Comparison of ENCODE assay signal across 1 cellular context in genomic region chr1:116503535-116504307, GRCh38.
A peak's percentile ranks its signal among the peaks of the same experiment; 100 is the strongest.
TF ChIP-seq lines count a peak whose summit lies in the region.

No MANE protein-coding gene starts in this region.

TF ChIP-seq in K562, 482 proteins besides CTCF, POLR2A, EP300 and RAD21 (continued from another document and continues in another):
- TF ChIP-seq AFF4 (CRISPR knock-in tag; IDR thresholded peaks at IDR 0.05), result no peak; the same call in 1 of the 2 replicates
- TF ChIP-seq MNT (conservative IDR thresholded peaks at IDR 0.05), result no peak; a peak in 2 of 4 replicates
- no peak for TF ChIP-seq ARHGAP35 (IDR thresholded peaks at IDR 0.05; ENCODE audit: partially characterized antibody)
- no peak for TF ChIP-seq NCOA4 (IDR thresholded peaks at IDR 0.05; ENCODE audit: partially characterized antibody)
- peak; percentile 65; the same call in 1 of the 2 replicates for TF ChIP-seq NFE2 (IDR thresholded peaks at IDR 0.05; ENCODE audit: low read depth)
- peak; percentile 16 for TF ChIP-seq POLR2B (IDR thresholded peaks at IDR 0.05; ENCODE audit: low read depth, partially characterized antibody)
- TF ChIP-seq THRA (IDR thresholded peaks at IDR 0.05), result no peak
- TF ChIP-seq ZNF354B (CRISPR knock-in tag; IDR thresholded peaks at IDR 0.05), result no peak
- no peak for TF ChIP-seq GABPA (tag; conservative IDR thresholded peaks at IDR 0.05; ENCODE audit: low read depth)
- no peak for TF ChIP-seq PTTG1 (tag; IDR thresholded peaks at IDR 0.05; ENCODE audit: low read depth)
- peak in 1 of 2 experiments; percentile 77; a peak in 1 of 4 replicates for TF ChIP-seq HDAC1 (IDR thresholded peaks at IDR 0.05)
- no peak for TF ChIP-seq USF2 (CRISPR knock-in tag; IDR thresholded peaks at IDR 0.05)
- no peak for TF ChIP-seq CHCHD3 (CRISPR knock-in tag; IDR thresholded peaks at IDR 0.05)
- peak in 1 of 3 experiments; percentile 55 for TF ChIP-seq YY1 (IDR thresholded peaks at IDR 0.05; ENCODE audit: borderline replicate concordance in 1 of 3, control insufficient read depth in 1 of 3, extremely low read depth in 1 of 3, insufficient read depth in 3 of 3, insufficient read length in 1 of 3, insufficient replicate concordance in 2 of 3, low read depth in 1 of 3, low read length in 2 of 3)
- peak; percentile 64; the same call in 1 of the 2 replicates for TF ChIP-seq ZBTB9 (CRISPR knock-in tag; IDR thresholded peaks at IDR 0.05)
- TF ChIP-seq BHLHE40 (IDR thresholded peaks at IDR 0.05; ENCODE audit: low read length), result peak; percentile 45
- 0 out of 2 replicates have a peak, but pooled peaks have one; percentile 59 for TF ChIP-seq ZC3H11A (IDR thresholded peaks at IDR 0.05; ENCODE audit: low read depth, low read length)
- TF ChIP-seq FOXM1 (IDR thresholded peaks at IDR 0.05; ENCODE audit: low read depth), result peak; percentile 68; the same call in 1 of the 2 replicates
- no peak for TF ChIP-seq FOXM1 (CRISPR knock-in tag; IDR thresholded peaks at IDR 0.05; ENCODE audit: low read depth)
- no peak for TF ChIP-seq HDGF (IDR thresholded peaks at IDR 0.05)
- no peak for TF ChIP-seq TCF7L2 (IDR thresholded peaks at IDR 0.05; ENCODE audit: low read depth, low read length)
- no peak for TF ChIP-seq DACH1 (IDR thresholded peaks at IDR 0.05; ENCODE audit: partially characterized antibody)
- no peak for TF ChIP-seq SLC30A9 (CRISPR knock-in tag; IDR thresholded peaks at IDR 0.05)
- no peak for TF ChIP-seq ZBTB17 (CRISPR knock-in tag; IDR thresholded peaks at IDR 0.05)
- TF ChIP-seq ZHX1 (conservative IDR thresholded peaks at IDR 0.05; ENCODE audit: low read length), result peak; percentile 75
- no peak for TF ChIP-seq ZNF449 (CRISPR knock-in tag; IDR thresholded peaks at IDR 0.05)
- no peak for TF ChIP-seq HMG20B (CRISPR knock-in tag; IDR thresholded peaks at IDR 0.05)
- TF ChIP-seq PHTF2 (CRISPR knock-in tag; IDR thresholded peaks at IDR 0.05), result no peak
- TF ChIP-seq NCOR1 (IDR thresholded peaks at IDR 0.05), result peak; percentile 91
- TF ChIP-seq ZNF3 (CRISPR knock-in tag; IDR thresholded peaks at IDR 0.05), result no peak
- TF ChIP-seq PML (IDR thresholded peaks at IDR 0.05; ENCODE audit: low read length), result peak; percentile 53
- TF ChIP-seq ZNF75A (CRISPR knock-in tag; IDR thresholded peaks at IDR 0.05), result no peak
- TF ChIP-seq SMARCE1 (IDR thresholded peaks at IDR 0.05), result no peak; the same call in 1 of the 2 replicates
- no peak for TF ChIP-seq FUS (optimal IDR thresholded peaks at IDR 0.05; ENCODE audit: low read depth, low read length)
- TF ChIP-seq JUN (IDR thresholded peaks at IDR 0.05; ENCODE audit: borderline replicate concordance, low read depth, low read length), result peak; percentile 54; the same call in 1 of the 2 replicates
- no peak for TF ChIP-seq JUN (CRISPR knock-in tag; IDR thresholded peaks at IDR 0.05; ENCODE audit: borderline replicate concordance)
- no peak for TF ChIP-seq MEIS2 (IDR thresholded peaks at IDR 0.05; ENCODE audit: partially characterized antibody)
- 0 out of 2 replicates have a peak, but pooled peaks have one; percentile 25 for TF ChIP-seq GTF2E2 (tag; IDR thresholded peaks at IDR 0.05)
- TF ChIP-seq KLF13 (tag; IDR thresholded peaks at IDR 0.05; ENCODE audit: borderline replicate concordance, low read depth), result peak; percentile 58
- TF ChIP-seq CEBPG (CRISPR knock-in tag; IDR thresholded peaks at IDR 0.05), result no peak
- no peak for TF ChIP-seq CEBPG (tag; conservative IDR thresholded peaks at IDR 0.05 in 1 of 2, IDR thresholded peaks at IDR 0.05 in 1 of 2)
- no peak for TF ChIP-seq SMARCC2 (IDR thresholded peaks at IDR 0.05; ENCODE audit: low read depth)
- TF ChIP-seq MAX (CRISPR knock-in tag; IDR thresholded peaks at IDR 0.05), result no peak
- no peak; the same call in 1 of the 2 replicates for TF ChIP-seq NR2C1 (IDR thresholded peaks at IDR 0.05)
- peak; percentile 46; the same call in 1 of the 2 replicates for TF ChIP-seq NR2C1 (tag; IDR thresholded peaks at IDR 0.05)
- TF ChIP-seq E2F6 (IDR thresholded peaks at IDR 0.05; ENCODE audit: borderline replicate concordance in 1 of 2, extremely low read depth in 1 of 2, insufficient read depth in 1 of 2, insufficient read length in 1 of 2, low read depth in 1 of 2, low read length in 1 of 2, poor library complexity in 1 of 2, severe bottlenecking in 1 of 2), result no peak
- TF ChIP-seq PHF8 (IDR thresholded peaks at IDR 0.05; ENCODE audit: borderline replicate concordance, low read length), result no peak; the same call in 1 of the 2 replicates
- TF ChIP-seq THAP12 (CRISPR knock-in tag; IDR thresholded peaks at IDR 0.05), result peak; percentile 71
- TF ChIP-seq GATA2 (CRISPR knock-in tag; IDR thresholded peaks at IDR 0.05), result peak; percentile 82
- TF ChIP-seq KLF6 (CRISPR knock-in tag; IDR thresholded peaks at IDR 0.05; ENCODE audit: borderline replicate concordance), result no peak
- no peak for TF ChIP-seq YBX1 (IDR thresholded peaks at IDR 0.05)
- no peak for TF ChIP-seq ZNF764 (CRISPR knock-in tag; IDR thresholded peaks at IDR 0.05; ENCODE audit: low read depth)
- no peak for TF ChIP-seq NR4A1 (CRISPR knock-in tag; IDR thresholded peaks at IDR 0.05)
- TF ChIP-seq NR4A1 (tag; IDR thresholded peaks at IDR 0.05), result peak; percentile 78; the same call in 1 of the 2 replicates
- 0 out of 2 replicates have a peak, but pooled peaks have one; percentile 22 for TF ChIP-seq ZNF431 (CRISPR knock-in tag; IDR thresholded peaks at IDR 0.05)
- peak; percentile 83 for TF ChIP-seq MTA2 (IDR thresholded peaks at IDR 0.05; ENCODE audit: low read depth)
